ENCODE assay signal across 8 cellular contexts in genomic region chr17:31216053-31216751, GRCh38.
DNase-seq lines count a peak whose midpoint lies in the region; ATAC-seq and TF ChIP-seq lines count a peak whose summit lies in the region.

No MANE protein-coding gene starts in this region.

- no peaks in the 10 kb centered on the region for H3K9me3 ChIP-seq in left ventricle myocardium inferior (replicated peaks)
- no peaks in the 10 kb centered on the region for H3K9me3 ChIP-seq in body of pancreas
- H3K9me3 ChIP-seq in liver (ENCODE audit: control insufficient read depth in 4 of 4, low read length in 3 of 4): no peaks in the 10 kb centered on the region

- ATAC-seq in left cardiac atrium (no peak), body of pancreas (no peak), GM21367 (IDR thresholded peaks at IDR 0.05; ENCODE audit: unreplicated experiment) (no peak)

- intact Hi-C loops in left ventricle myocardium inferior (cut with micrococcal nuclease): loop anchor here (2.0 kb wide), 1 partner anchor 203 kb away; no protein-coding TSS in a partner anchor
- intact Hi-C loops in left cardiac atrium (cut with DNase I): loop anchor here (1.0 to 5.0 kb wide), 2 partner anchors 199 to 203 kb away; no protein-coding TSS in a partner anchor
- intact Hi-C loops in body of pancreas (cut with DNase I): no loop called here

- H3K27ac ChIP-seq in left ventricle myocardium inferior (replicated peaks): peak overlapping the region; percentile 4
- no peak overlapping the region for H3K27ac ChIP-seq in body of pancreas
- H3K27ac ChIP-seq in liver (ENCODE audit: low read depth in 1 of 2, low read length in 2 of 2): no peak overlapping the region

- peaks cover 38% of the 10 kb centered on the region for H3K36me3 ChIP-seq in left ventricle myocardium inferior
- peaks cover 0 to 17% of the 10 kb centered on the region in 2 donors for H3K36me3 ChIP-seq in body of pancreas (replicated peaks in 1 of 2; ENCODE audit: insufficient read depth in 1 of 2, low read depth in 2 of 2)
- peaks cover 0 to 11% (median 4%) of the 10 kb centered on the region in 4 donors for H3K36me3 ChIP-seq in liver (ENCODE audit: control insufficient read depth in 4 of 4, insufficient read depth in 3 of 4, low read depth in 1 of 4, low read length in 3 of 4)

- no peak overlapping the region for H3K4me3 ChIP-seq in left ventricle myocardium inferior
- H3K4me3 ChIP-seq in body of pancreas: no peak overlapping the region
- H3K4me3 ChIP-seq in liver (ENCODE audit: low read depth in 1 of 3, low read length in 3 of 3): no peak overlapping the region

- TF ChIP-seq POLR2A in body of pancreas (IDR thresholded peaks at IDR 0.05): no peak

- H3K4me1 ChIP-seq in left ventricle myocardium inferior (peaks cover 11% of the 10 kb centered on the region), body of pancreas (no peaks in the 10 kb centered on the region), liver (ENCODE audit: control insufficient read depth in 4 of 4, insufficient read depth in 4 of 4, low read length in 3 of 4) (no peaks in the 10 kb centered on the region)

- WGBS in body of pancreas, 2 donors: 40 to 41% methylated on average over 5 of the region's 5 CpGs
- WGBS in liver: 46% methylated on average over 5 of the region's 5 CpGs

- TF ChIP-seq RAD21 in liver (IDR thresholded peaks at IDR 0.05): peak; percentile 80 to 85

- TF ChIP-seq CTCF in left ventricle myocardium inferior (IDR thresholded peaks at IDR 0.05; ENCODE audit: borderline replicate concordance) (peak; percentile 70), body of pancreas (IDR thresholded peaks at IDR 0.05) (peak in 6 of 7 experiments; percentile 56 to 69 (median 60)), liver (IDR thresholded peaks at IDR 0.05; ENCODE audit: low read depth, low read length, missing input control) (peak; percentile 50)

- H3K27me3 ChIP-seq in left ventricle myocardium inferior (ENCODE audit: low read depth) (no peaks in the 10 kb centered on the region), body of pancreas (no peaks in the 10 kb centered on the region), liver (ENCODE audit: control insufficient read depth in 4 of 4, insufficient read depth in 4 of 4, low read length in 3 of 4) (no peaks in the 10 kb centered on the region)

- H3K9ac ChIP-seq in liver (ENCODE audit: low read depth in 1 of 2, low read length in 2 of 2): no peak overlapping the region

- DNase-seq in left ventricle myocardium inferior (no peak), left cardiac atrium (no peak), NCI-H2029 treated with DMSO at 0.1 percent for 48 hours (lab: John Stamatoyannopoulos, UW) (peak; percentile 29), body of pancreas (no peak)
- no peak for DNase-seq in activated CD4-positive, CD25-positive, alpha-beta regulatory T cell treated with anti-CD3 and anti-CD28 coated beads, Interleukin-2, amount 50 U/mL, for 72 hours
- DNase-seq in activated CD8-positive, alpha-beta memory T cell treated with anti-CD3 and anti-CD28 coated beads, Interleukin-2, amount 50 U/mL, for 48 hours: no peak

TF ChIP-seq in liver, 16 proteins besides CTCF, POLR2A, EP300 and RAD21:
- TF ChIP-seq HNF4A (conservative IDR thresholded peaks at IDR 0.05): no peak
TF ChIP-seq in liver: peak in this region for 0.
